ENCODE assay signal across 11 cellular contexts in the genomic region with DNA sequence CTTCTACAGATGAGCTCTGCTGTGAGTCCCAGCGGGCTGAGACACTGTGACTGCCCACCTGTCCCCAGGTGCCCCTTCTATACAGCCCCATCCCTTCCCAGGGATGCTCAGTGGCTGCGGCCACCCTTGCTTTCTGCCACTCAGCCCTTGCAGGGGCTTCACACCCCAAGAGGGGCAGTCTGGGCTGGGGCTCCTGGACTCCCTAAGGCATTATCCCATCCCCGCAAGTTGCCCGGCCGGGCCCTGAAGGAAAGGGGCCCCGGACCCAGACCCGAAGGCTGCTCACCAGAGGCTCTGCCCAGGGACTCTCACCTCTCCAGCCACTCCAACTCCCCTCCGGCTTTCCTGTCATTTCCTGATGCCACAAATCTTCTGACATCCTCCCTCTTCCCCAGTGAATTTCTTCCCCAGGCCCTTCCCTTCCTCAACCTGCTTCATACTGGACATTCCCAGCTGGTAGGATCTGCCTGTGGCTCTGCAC.
DNase-seq lines count a peak whose midpoint lies in the region; ATAC-seq, FAIRE-seq and TF ChIP-seq lines count a peak whose summit lies in the region.
"Had no signal": no experiment of that assay in that cellular context is flagged by ENCODE, and none has a peak within 500 bp of the region (broad histone marks: within the 10 kb centered on the region; RNA-seq: fewer than 3 reads in every experiment).

No MANE protein-coding gene starts in this region.

- TF ChIP-seq CTCF in GM13976 (IDR thresholded peaks at IDR 0.05; ENCODE audit: borderline replicate concordance, control extremely low read depth, extremely low read depth, insufficient read depth, missing control alignments) (no peak), gastrocnemius medialis (IDR thresholded peaks at IDR 0.05 in 4 of 5, conservative IDR thresholded peaks at IDR 0.05 in 1 of 5) (no peak)

- peak overlapping the region; percentile 49 for H3K4me3 ChIP-seq in SJCRH30
- no peak overlapping the region for H3K4me3 ChIP-seq in right cardiac atrium (ENCODE audit: low read length)
- peak overlapping the region in 1 of 4 donors; percentile 24 for H3K4me3 ChIP-seq in gastrocnemius medialis
- H3K4me3 ChIP-seq: SJSA1, testis had no signal

- H3K27ac ChIP-seq in SJCRH30: peak overlapping the region; percentile 90
- no peak overlapping the region for H3K27ac ChIP-seq in right cardiac atrium (ENCODE audit: low read length)
- H3K27ac ChIP-seq in gastrocnemius medialis: peak overlapping the region; percentile 98 to 100 (median 100)
- H3K27ac ChIP-seq: KMS-11, SJSA1 had no signal

- intact Hi-C loops in right cardiac atrium (cut with DNase I) (loop anchor here in 2 of 4 donors (5.0 to 10.0 kb wide), 2 partner anchors 170 to 172 kb away; no protein-coding TSS in a partner anchor), gastrocnemius medialis (cut with DNase I; ENCODE audit: low total_unique reads) (loop anchor here (5.0 to 10.0 kb wide), 3 partner anchors 247 to 480 kb away; a partner anchor contains a TSS)

- H3K9me3 ChIP-seq in SJCRH30 (replicated peaks): no peaks in the 10 kb centered on the region
- no peaks in the 10 kb centered on the region for H3K9me3 ChIP-seq in right cardiac atrium (ENCODE audit: control insufficient read depth, low read length)
- no peaks in the 10 kb centered on the region for H3K9me3 ChIP-seq in gastrocnemius medialis
- H3K9me3 ChIP-seq: SJSA1, testis had no signal

- H3K27me3 ChIP-seq in SJCRH30 (no peaks in the 10 kb centered on the region), right cardiac atrium (ENCODE audit: control insufficient read depth, insufficient read depth) (no peaks in the 10 kb centered on the region), gastrocnemius medialis (no peaks in the 10 kb centered on the region)
- H3K27me3 ChIP-seq: SJSA1, testis had no signal

- TF ChIP-seq POLR2A in gastrocnemius medialis (IDR thresholded peaks at IDR 0.05): no peak

- H3K4me1 ChIP-seq in SJCRH30: peaks cover 62% of the 10 kb centered on the region
- peaks cover 7% of the 10 kb centered on the region for H3K4me1 ChIP-seq in right cardiac atrium (ENCODE audit: control insufficient read depth, insufficient read depth, low read length)
- H3K4me1 ChIP-seq in gastrocnemius medialis: peaks cover 57 to 64% of the 10 kb centered on the region in 2 donors

- DNase-seq in GM13976 (ENCODE audit: low spot score): peak; percentile 34
- no peak for DNase-seq in SJCRH30
- peak in 2 of 3 donors; percentile 53 to 56 for DNase-seq in right cardiac atrium
- no peak for DNase-seq in gastrocnemius medialis
- no peak for DNase-seq in urothelium cell line (ENCODE audit: low spot score)
- no peak for DNase-seq in ecto neural progenitor cell (ENCODE audit: low spot score)
- no peak for DNase-seq in RKO (ENCODE audit: low spot score)
- DNase-seq: activated CD4-positive, alpha-beta memory T cell treated with anti-CD3 and anti-CD28 coated beads, Interleukin-2, amount 10 ng/mL, durations not matched to agents 7 days and 5 days had no signal

- no peak for FAIRE-seq in urothelium cell line (lab: Jason Lieb, UNC)

- in situ Hi-C loops in GM13976 (cut with MboI; ENCODE audit: low sequenced_read_pairs, unreplicated experiment) (loop anchor here (5.0 kb wide), 1 partner anchor 107 kb away; no protein-coding TSS in a partner anchor), gastrocnemius medialis (cut with MboI; ENCODE audit: low sequenced_read_pairs in 4 of 4) (loop anchor here (5.0 to 10.0 kb wide), 5 partner anchors 92 to 410 kb away; a partner anchor contains a TSS)

- H3K36me3 ChIP-seq in SJCRH30 (no peaks in the 10 kb centered on the region), gastrocnemius medialis (no peaks in the 10 kb centered on the region)

- 71% methylated on average over 8 of the region's 8 CpGs for WGBS in right cardiac atrium

- ATAC-seq in right cardiac atrium (no peak), gastrocnemius medialis (no peak)

Comparison
In these comparisons a context has a peak if more than half of its experiments do, and no peak if none do; other contexts are left out.
1. DNase-seq: peak in GM13976 (single experiment) and right cardiac atrium (2 of 3); none in SJCRH30 (0 of 2), gastrocnemius medialis (0 of 2), urothelium cell line (single experiment), ecto neural progenitor cell (single experiment) and RKO (single experiment).